ENCODE assay signal across 28 cellular contexts in genomic region chrX:70461026-70461425, GRCh38. TPM values are rescaled to one million over a fixed set of nuclear protein-coding genes. Genes with fewer than 3 reads are reported as not detected.
DNase-seq lines count a peak whose midpoint lies in the region; ATAC-seq and TF ChIP-seq lines count a peak whose summit lies in the region.
"Had no signal": no experiment of that assay in that cellular context is flagged by ENCODE, and none has a peak within 500 bp of the region (broad histone marks: within the 10 kb centered on the region; RNA-seq: fewer than 3 reads in every experiment).

No MANE protein-coding gene starts in this region.

- CTCF ChIA-PET in activated CD8-positive, alpha-beta T cell treated with anti-CD3 and anti-CD28 coated beads for 36 hours (lab: Charles Lee) = interaction anchor here (1.0 to 1.3 kb wide), 2 partner anchors 10 to 21 kb away, joined by 3 read pairs; no protein-coding TSS in a partner anchor
- CTCF ChIA-PET in activated CD8-positive, alpha-beta T cell treated with anti-CD3 and anti-CD28 coated beads, Interleukin-2, amount 10 ng/mL, durations not matched to agents 7 days and 5 days (lab: Charles Lee) = interaction anchor here (0.8 kb wide), 1 partner anchor 220 kb away, joined by 3 read pairs; no protein-coding TSS in a partner anchor
- CTCF ChIA-PET in HEK293 (lab: Yijun Ruan, JAX) = interaction anchor here (0.7 kb wide), 1 partner anchor 1144 kb away, joined by 3 read pairs; no protein-coding TSS in a partner anchor

- H3K4me1 ChIP-seq in HEK293 (ENCODE audit: control insufficient read depth, insufficient read depth, low read length) = no peaks in the 10 kb centered on the region
- no peaks in the 10 kb centered on the region for H3K4me1 ChIP-seq in endodermal cell (ENCODE audit: control insufficient read depth, insufficient read depth, low read length)
- no peaks in the 10 kb centered on the region for H3K4me1 ChIP-seq in right cardiac atrium (ENCODE audit: control insufficient read depth, insufficient read depth, low read length)
- H3K4me1 ChIP-seq: BE2C had no signal

- H3K27me3 Mint-ChIP-seq in activated CD8-positive, alpha-beta T cell treated with anti-CD3 and anti-CD28 coated beads for 36 hours = no peaks in the 10 kb centered on the region
- no peaks in the 10 kb centered on the region for H3K27me3 Mint-ChIP-seq in activated CD8-positive, alpha-beta T cell treated with anti-CD3 and anti-CD28 coated beads, Interleukin-2, amount 10 ng/mL, durations not matched to agents 7 days and 5 days (ENCODE audit: low read depth)
- no peaks in the 10 kb centered on the region for H3K27me3 Mint-ChIP-seq in activated T-helper 2 cell treated with anti-CD3 and anti-CD28 coated beads, Interferon-gamma antibody, Interleukin-2, Interleukin-4, amounts not matched to agents 10 μg/mL and 5 μg/mL and 100 μg/mL, durations not matched to agents 14 hours and 24 hours and 36 hours (ENCODE audit: low read depth)
- H3K27me3 Mint-ChIP-seq in endodermal cell (ENCODE audit: insufficient read depth) = no peaks in the 10 kb centered on the region
- H3K27me3 Mint-ChIP-seq: CD4-positive, alpha-beta memory T cell; CD4-positive, CD25-positive, alpha-beta regulatory T cell had no signal

- WGBS in endodermal cell (ENCODE audit: insufficient coverage in 1 of 2, insufficient read length in 1 of 2), 2 experiments = 74% methylated on average over 2 of the region's 2 CpGs; no CpG with 5 or more reads in 1 of the 2 experiments
- 99% methylated on average over 2 of the region's 2 CpGs for WGBS in right cardiac atrium

- no peaks in the 10 kb centered on the region for H3K9me3 ChIP-seq in HEK293 (ENCODE audit: control insufficient read depth, insufficient read depth, low read depth, low read length)
- no peaks in the 10 kb centered on the region for H3K9me3 ChIP-seq in endodermal cell (ENCODE audit: control insufficient read depth, low read length)
- no peaks in the 10 kb centered on the region for H3K9me3 ChIP-seq in right cardiac atrium (ENCODE audit: control insufficient read depth, low read length)
- H3K9me3 ChIP-seq: BE2C had no signal

- peak overlapping the region; percentile 34 for H3K27ac Mint-ChIP-seq in activated CD8-positive, alpha-beta T cell treated with anti-CD3 and anti-CD28 coated beads for 36 hours
- no peak overlapping the region for H3K27ac Mint-ChIP-seq in activated CD8-positive, alpha-beta T cell treated with anti-CD3 and anti-CD28 coated beads, Interleukin-2, amount 10 ng/mL, durations not matched to agents 7 days and 5 days
- H3K27ac Mint-ChIP-seq in activated T-helper 2 cell treated with anti-CD3 and anti-CD28 coated beads, Interferon-gamma antibody, Interleukin-2, Interleukin-4, amounts not matched to agents 10 μg/mL and 5 μg/mL and 100 μg/mL, durations not matched to agents 14 hours and 24 hours and 36 hours = peak overlapping the region; percentile 52
- H3K27ac Mint-ChIP-seq in endodermal cell = no peak overlapping the region
- H3K27ac Mint-ChIP-seq: CD14-positive monocyte; CD4-positive, CD25-positive, alpha-beta regulatory T cell had no signal

- H3K27me3 ChIP-seq in endodermal cell (ENCODE audit: control insufficient read depth, insufficient read depth, low read length, poor library complexity, severe bottlenecking) (no peaks in the 10 kb centered on the region), right cardiac atrium (ENCODE audit: control insufficient read depth, insufficient read depth) (no peaks in the 10 kb centered on the region)
- H3K27me3 ChIP-seq: BE2C had no signal

- H3K36me3 ChIP-seq in HEK293 (ENCODE audit: control insufficient read depth in 2 of 2, insufficient read depth in 1 of 2, low read length in 2 of 2) (peaks cover 21 to 30% of the 10 kb centered on the region in 2 experiments), endodermal cell (ENCODE audit: control insufficient read depth, insufficient read depth, low read length) (peaks cover 19% of the 10 kb centered on the region)
- H3K36me3 ChIP-seq: BE2C had no signal

- no peak overlapping the region for H3K4me3 Mint-ChIP-seq in activated CD8-positive, alpha-beta T cell treated with anti-CD3 and anti-CD28 coated beads for 36 hours
- H3K4me3 Mint-ChIP-seq in activated CD8-positive, alpha-beta T cell treated with anti-CD3 and anti-CD28 coated beads, Interleukin-2, amount 10 ng/mL, durations not matched to agents 7 days and 5 days = no peak overlapping the region
- H3K4me3 Mint-ChIP-seq in activated T-helper 2 cell treated with anti-CD3 and anti-CD28 coated beads, Interferon-gamma antibody, Interleukin-2, Interleukin-4, amounts not matched to agents 10 μg/mL and 5 μg/mL and 100 μg/mL, durations not matched to agents 14 hours and 24 hours and 36 hours (ENCODE audit: low read depth) = no peak overlapping the region
- no peak overlapping the region for H3K4me3 Mint-ChIP-seq in endodermal cell
- H3K4me3 Mint-ChIP-seq: CD14-positive monocyte; CD4-positive, alpha-beta memory T cell; CD8-positive, alpha-beta memory T cell had no signal

- POLR2A ChIA-PET in activated CD8-positive, alpha-beta T cell treated with anti-CD3 and anti-CD28 coated beads for 36 hours (lab: Charles Lee) = no interaction called here
- POLR2A ChIA-PET in activated CD8-positive, alpha-beta T cell treated with anti-CD3 and anti-CD28 coated beads, Interleukin-2, amount 10 ng/mL, durations not matched to agents 7 days and 5 days (lab: Charles Lee) = no interaction called here
- POLR2A ChIA-PET in HEK293 (lab: Yijun Ruan, JAX) = no interaction called here

- H3K9me3 Mint-ChIP-seq in activated CD8-positive, alpha-beta T cell treated with anti-CD3 and anti-CD28 coated beads for 36 hours = no peaks in the 10 kb centered on the region
- no peaks in the 10 kb centered on the region for H3K9me3 Mint-ChIP-seq in activated CD8-positive, alpha-beta T cell treated with anti-CD3 and anti-CD28 coated beads, Interleukin-2, amount 10 ng/mL, durations not matched to agents 7 days and 5 days (ENCODE audit: insufficient read depth)
- H3K9me3 Mint-ChIP-seq in activated T-helper 2 cell treated with anti-CD3 and anti-CD28 coated beads, Interferon-gamma antibody, Interleukin-2, Interleukin-4, amounts not matched to agents 10 μg/mL and 5 μg/mL and 100 μg/mL, durations not matched to agents 14 hours and 24 hours and 36 hours = no peaks in the 10 kb centered on the region
- peaks cover 38% of the 10 kb centered on the region for H3K9me3 Mint-ChIP-seq in endodermal cell
- H3K9me3 Mint-ChIP-seq: CD14-positive monocyte; CD4-positive, alpha-beta memory T cell; CD4-positive, CD25-positive, alpha-beta regulatory T cell had no signal

- intact Hi-C loops in activated CD8-positive, alpha-beta T cell treated with anti-CD3 and anti-CD28 coated beads for 36 hours (cut with micrococcal nuclease) = no loop called here
- intact Hi-C loops in activated T-helper 2 cell treated with anti-CD3 and anti-CD28 coated beads, Interferon-gamma antibody, Interleukin-2, Interleukin-4, amounts not matched to agents 10 μg/mL and 5 μg/mL and 100 μg/mL, durations not matched to agents 14 hours and 24 hours and 36 hours (cut with micrococcal nuclease) = no loop called here
- intact Hi-C loops in right cardiac atrium (cut with DNase I) = no loop called here

- peaks cover 16% of the 10 kb centered on the region for H3K4me1 Mint-ChIP-seq in activated CD8-positive, alpha-beta T cell treated with anti-CD3 and anti-CD28 coated beads for 36 hours (ENCODE audit: low read depth)
- H3K4me1 Mint-ChIP-seq in activated CD8-positive, alpha-beta T cell treated with anti-CD3 and anti-CD28 coated beads, Interleukin-2, amount 10 ng/mL, durations not matched to agents 7 days and 5 days (ENCODE audit: low read depth) = peaks cover 12% of the 10 kb centered on the region
- peaks cover 11% of the 10 kb centered on the region for H3K4me1 Mint-ChIP-seq in activated T-helper 2 cell treated with anti-CD3 and anti-CD28 coated beads, Interferon-gamma antibody, Interleukin-2, Interleukin-4, amounts not matched to agents 10 μg/mL and 5 μg/mL and 100 μg/mL, durations not matched to agents 14 hours and 24 hours and 36 hours (ENCODE audit: low read depth)
- H3K4me1 Mint-ChIP-seq in endodermal cell = peaks cover 13% of the 10 kb centered on the region
- H3K4me1 Mint-ChIP-seq: CD14-positive monocyte had no signal

- TF ChIP-seq CTCF in activated CD8-positive, alpha-beta T cell treated with anti-CD3 and anti-CD28 coated beads for 36 hours (IDR thresholded peaks at IDR 0.05) = no peak
- TF ChIP-seq CTCF in HEK293 (tag by site-specific recombination; IDR thresholded peaks at IDR 0.05) = no peak
- TF ChIP-seq CTCF in endodermal cell (conservative IDR thresholded peaks at IDR 0.05) = no peak

- no peak overlapping the region for H3K9ac ChIP-seq in endodermal cell (ENCODE audit: extremely low read depth, low read length, poor library complexity, severe bottlenecking)
- H3K9ac ChIP-seq: BLaER1 had no signal

- no peak for DNase-seq in activated CD8-positive, alpha-beta T cell treated with anti-CD3 and anti-CD28 coated beads for 36 hours
- no peak for DNase-seq in activated CD8-positive, alpha-beta T cell treated with anti-CD3 and anti-CD28 coated beads, Interleukin-2, amount 10 ng/mL, durations not matched to agents 7 days and 5 days
- DNase-seq in activated T-helper 2 cell treated with anti-CD3 and anti-CD28 coated beads, Interferon-gamma antibody, Interleukin-2, Interleukin-4, amounts not matched to agents 10 μg/mL and 5 μg/mL and 100 μg/mL, durations not matched to agents 14 hours and 24 hours and 36 hours (ENCODE audit: low spot score) = no peak
- DNase-seq in endodermal cell = no peak
- no peak for DNase-seq in right cardiac atrium
- no peak for DNase-seq in stimulated activated CD4-positive, alpha-beta T cell treated with anti-CD3 and anti-CD28 coated beads, Interleukin-2, amount 100 ng/mL, for 48 hours
- no peak for DNase-seq in NCI-H2171 (lab: John Stamatoyannopoulos, UW)
- DNase-seq: ACHN; BE2C; C1 segment of cervical spinal cord; CD4-positive, alpha-beta memory T cell; CD4-positive, CD25-positive, alpha-beta regulatory T cell; CD8-positive, alpha-beta memory T cell; COR-L47; DMS 273 treated with DMSO at 0.1 percent for 48 hours; DMS153; DMS53; DMS79; DND-41; EL; GDM1 had no signal

- ATAC-seq in activated CD8-positive, alpha-beta T cell treated with anti-CD3 and anti-CD28 coated beads for 36 hours = no peak
- no peak for ATAC-seq in activated CD8-positive, alpha-beta T cell treated with anti-CD3 and anti-CD28 coated beads, Interleukin-2, amount 10 ng/mL, durations not matched to agents 7 days and 5 days
- ATAC-seq in right cardiac atrium = no peak
- ATAC-seq: GM12878 had no signal

- H3K27ac ChIP-seq in HEK293 (ENCODE audit: extremely low read depth, low read depth, low read length) (no peak overlapping the region), endodermal cell (ENCODE audit: low read depth, low read length) (no peak overlapping the region), right cardiac atrium (ENCODE audit: low read length) (no peak overlapping the region)
- H3K27ac ChIP-seq: 22Rv1, BLaER1 had no signal

- peaks cover 13% of the 10 kb centered on the region for H3K36me3 Mint-ChIP-seq in activated CD8-positive, alpha-beta T cell treated with anti-CD3 and anti-CD28 coated beads for 36 hours (ENCODE audit: low read depth)
- H3K36me3 Mint-ChIP-seq in activated CD8-positive, alpha-beta T cell treated with anti-CD3 and anti-CD28 coated beads, Interleukin-2, amount 10 ng/mL, durations not matched to agents 7 days and 5 days (ENCODE audit: low read depth) = peaks cover 24% of the 10 kb centered on the region
- peaks cover 25% of the 10 kb centered on the region for H3K36me3 Mint-ChIP-seq in activated T-helper 2 cell treated with anti-CD3 and anti-CD28 coated beads, Interferon-gamma antibody, Interleukin-2, Interleukin-4, amounts not matched to agents 10 μg/mL and 5 μg/mL and 100 μg/mL, durations not matched to agents 14 hours and 24 hours and 36 hours (ENCODE audit: low read depth)
- peaks cover 30% of the 10 kb centered on the region for H3K36me3 Mint-ChIP-seq in endodermal cell (ENCODE audit: low read depth)
- H3K36me3 Mint-ChIP-seq: CD14-positive monocyte had no signal

- H3K4me3 ChIP-seq in HEK293 (ENCODE audit: low read depth, low read length) = no peak overlapping the region
- H3K4me3 ChIP-seq in endodermal cell (ENCODE audit: low read length) = peak overlapping the region; percentile 45
- H3K4me3 ChIP-seq in right cardiac atrium (ENCODE audit: low read length) = no peak overlapping the region
- H3K4me3 ChIP-seq: BLaER1, GM12878 had no signal

RNA-seq across cellular contexts. Expression of gene DLG3, which starts 16.4 kb away (rescaled TPM):
- 10 to 100 TPM; 24.8 to 27.3 TPM for total RNA-seq in activated CD8-positive, alpha-beta T cell treated with anti-CD3 and anti-CD28 coated beads for 36 hours
- total RNA-seq in activated CD8-positive, alpha-beta T cell treated with anti-CD3 and anti-CD28 coated beads, Interleukin-2, amount 10 ng/mL, durations not matched to agents 7 days and 5 days = 10 to 100 TPM; 22.8 to 24.6 TPM
- 40.7 and 40.9 TPM in 2 replicates for total RNA-seq in activated T-helper 2 cell treated with anti-CD3 and anti-CD28 coated beads, Interferon-gamma antibody, Interleukin-2, Interleukin-4, amounts not matched to agents 10 μg/mL and 5 μg/mL and 100 μg/mL, durations not matched to agents 14 hours and 24 hours and 36 hours
- total RNA-seq in endodermal cell (10 to 100 TPM; 53.9 to 59.4 TPM), right cardiac atrium (10 to 100 TPM; 11.9 to 20.8 (median 15.7) TPM)
- polyA plus RNA-seq in endodermal cell (2013, experiment 1 of 2) = 33.7 TPM
- 31.8 TPM for polyA plus RNA-seq in endodermal cell (2013, experiment 2 of 2)
- 7.3 TPM for polyA plus RNA-seq in right cardiac atrium

RNA-seq across cellular contexts. Expression of gene GDPD2, which starts 37.9 kb away (rescaled TPM):
- not detected for total RNA-seq in activated CD8-positive, alpha-beta T cell treated with anti-CD3 and anti-CD28 coated beads for 36 hours
- total RNA-seq in activated CD8-positive, alpha-beta T cell treated with anti-CD3 and anti-CD28 coated beads, Interleukin-2, amount 10 ng/mL, durations not matched to agents 7 days and 5 days = under 1 TPM; 0.34 to 0.63 TPM
- 0.21 and 0.28 TPM in 2 replicates for total RNA-seq in activated T-helper 2 cell treated with anti-CD3 and anti-CD28 coated beads, Interferon-gamma antibody, Interleukin-2, Interleukin-4, amounts not matched to agents 10 μg/mL and 5 μg/mL and 100 μg/mL, durations not matched to agents 14 hours and 24 hours and 36 hours
- 1 to 10 TPM in 1 of 2 donors, under 1 TPM in 1; 0.55 to 1.5 TPM for total RNA-seq in endodermal cell
- 14.0 TPM for polyA plus RNA-seq in endodermal cell (2013, experiment 1 of 2)
- polyA plus RNA-seq in endodermal cell (2013, experiment 2 of 2) = 10.5 TPM
- not detected for total RNA-seq in right cardiac atrium
- polyA plus RNA-seq in right cardiac atrium = not detected
- total RNA-seq: CD4-positive, alpha-beta memory T cell; CD4-positive, CD25-positive, alpha-beta regulatory T cell; Daoy had no signal
- polyA plus RNA-seq: AG04450; CD14-positive monocyte; CD4-positive, alpha-beta memory T cell; CD4-positive, CD25-positive, alpha-beta regulatory T cell; CD8-positive, alpha-beta memory T cell had no signal

Comparison
In these comparisons a context has a peak if more than half of its experiments do, and no peak if none do; other contexts are left out.
1. H3K27ac Mint-ChIP-seq: peak in activated CD8-positive, alpha-beta T cell treated with anti-CD3 and anti-CD28 coated beads for 36 hours (single experiment) and activated T-helper 2 cell treated with anti-CD3 and anti-CD28 coated beads, Interferon-gamma antibody, Interleukin-2, Interleukin-4, amounts not matched to agents 10 μg/mL and 5 μg/mL and 100 μg/mL, durations not matched to agents 14 hours and 24 hours and 36 hours (single experiment); none in activated CD8-positive, alpha-beta T cell treated with anti-CD3 and anti-CD28 coated beads, Interleukin-2, amount 10 ng/mL, durations not matched to agents 7 days and 5 days (single experiment) and endodermal cell (single experiment).